Comparison of ENCODE assay signal across 8 cellular contexts in genomic region chr19:737591-738093, GRCh38. TPM values are rescaled to one million over a fixed set of nuclear protein-coding genes. Genes with fewer than 3 reads are reported as not detected.
DNase-seq lines count a peak whose midpoint lies in the region; ATAC-seq and TF ChIP-seq lines count a peak whose summit lies in the region.

No MANE protein-coding gene starts in this region.

- H3K36me3 Mint-ChIP-seq in CD14-positive monocyte: no peaks in the 10 kb centered on the region
- H3K36me3 Mint-ChIP-seq in activated B cell treated with CpG ODN at 0.5 μM for 24 hours (ENCODE audit: low read depth): no peaks in the 10 kb centered on the region

- H3K27ac ChIP-seq in HL-60 (replicated peaks) (no peak overlapping the region), lung (ENCODE audit: low read depth in 1 of 2, low read length in 1 of 2) (no peak overlapping the region)

- H3K27me3 Mint-ChIP-seq in CD14-positive monocyte (ENCODE audit: low read depth in 3 of 3): peaks cover 1 to 8% (median 4%) of the 10 kb centered on the region in 3 donors
- H3K27me3 Mint-ChIP-seq in activated B cell treated with CpG ODN at 0.5 μM for 24 hours: peaks cover 6% of the 10 kb centered on the region

- H3K4me1 ChIP-seq in lung (ENCODE audit: control insufficient read depth in 2 of 2, insufficient read depth in 2 of 2, low read length in 2 of 2): no peaks in the 10 kb centered on the region

- no peaks in the 10 kb centered on the region for H3K9me3 ChIP-seq in lung (ENCODE audit: control insufficient read depth in 2 of 2, insufficient read depth in 1 of 2, low read length in 1 of 2)

- H3K9me3 Mint-ChIP-seq in CD14-positive monocyte (peaks cover 0 to 2% (median 0%) of the 10 kb centered on the region in 7 donors), activated B cell treated with CpG ODN at 0.5 μM for 24 hours (no peaks in the 10 kb centered on the region)

- peaks cover 4% of the 10 kb centered on the region for H3K4me1 Mint-ChIP-seq in CD14-positive monocyte
- peaks cover 4% of the 10 kb centered on the region for H3K4me1 Mint-ChIP-seq in activated B cell treated with CpG ODN at 0.5 μM for 24 hours

- ATAC-seq in activated B cell treated with CpG ODN at 0.5 μM for 24 hours (ENCODE audit: low read depth) (peak; percentile 69), lung (ENCODE audit: insufficient read depth, low FRiP score) (no peak), GM18502 (IDR thresholded peaks at IDR 0.05; ENCODE audit: poor library complexity, unreplicated experiment) (no peak)

- H3K4me3 Mint-ChIP-seq in CD14-positive monocyte: no peak overlapping the region
- no peak overlapping the region for H3K4me3 Mint-ChIP-seq in activated B cell treated with CpG ODN at 0.5 μM for 24 hours

- DNase-seq in CD14-positive monocyte (ENCODE audit: low spot score): no peak
- peak in 1 of 2 experiments; percentile 52 for DNase-seq in HL-60 (ENCODE audit: low read depth in 1 of 2, low spot score in 1 of 2)
- DNase-seq in activated B cell treated with CpG ODN at 0.5 μM for 24 hours: peak; percentile 43
- peak; percentile 29 to 63 for DNase-seq in cardiac fibroblast (ENCODE audit: low read depth in 2 of 2)
- DNase-seq in lung (ENCODE audit: low spot score): no peak
- DNase-seq in stimulated activated CD8-positive, alpha-beta memory T cell treated with anti-CD3 and anti-CD28 coated beads, Interleukin-4, amount 100 ng/mL, for 48 hours: peak; percentile 82
- no peak for DNase-seq in middle frontal gyrus (ENCODE audit: extremely low spot score, low spot score)

- TF ChIP-seq CTCF in CD14-positive monocyte (IDR thresholded peaks at IDR 0.05) (peak; percentile 78), HL-60 (IDR thresholded peaks at IDR 0.05; ENCODE audit: insufficient read depth, low read length) (peak; percentile 36), activated B cell treated with CpG ODN at 0.5 μM for 24 hours (IDR thresholded peaks at IDR 0.05) (no peak), cardiac fibroblast (IDR thresholded peaks at IDR 0.05; ENCODE audit: low read depth, low read length) (peak; percentile 70), lung (IDR thresholded peaks at IDR 0.05; ENCODE audit: control extremely low read depth, extremely low read depth) (peak; percentile 11)

- 39 to 43% methylated on average over 22 of the region's 22 CpGs for WGBS in lung, 2 donors

- H3K27ac Mint-ChIP-seq in CD14-positive monocyte (no peak overlapping the region), activated B cell treated with CpG ODN at 0.5 μM for 24 hours (no peak overlapping the region)

- peaks cover 0 to 2% of the 10 kb centered on the region in 2 donors for H3K36me3 ChIP-seq in lung (ENCODE audit: control insufficient read depth in 2 of 2, insufficient read depth in 2 of 2, low read length in 2 of 2)

- POLR2A ChIA-PET in activated B cell treated with CpG ODN at 0.5 μM for 24 hours (lab: Charles Lee): no interaction called here

- intact Hi-C loops in CD14-positive monocyte (cut with micrococcal nuclease) (no loop called here), activated B cell treated with CpG ODN at 0.5 μM for 24 hours (cut with micrococcal nuclease) (no loop called here)

- H3K4me3 ChIP-seq in HL-60 (replicated peaks; ENCODE audit: insufficient read depth, low read length) (no peak overlapping the region), cardiac fibroblast (replicated peaks in 1 of 2; ENCODE audit: low read depth in 2 of 2, low read length in 2 of 2) (no peak overlapping the region), lung (no peak overlapping the region)

- H3K27me3 ChIP-seq in HL-60 (ENCODE audit: insufficient read depth, poor library complexity, severe bottlenecking) (no peaks in the 10 kb centered on the region), lung (ENCODE audit: control insufficient read depth, insufficient read depth) (no peaks in the 10 kb centered on the region)

- CTCF ChIA-PET in activated B cell treated with CpG ODN at 0.5 μM for 24 hours (lab: Charles Lee): interaction anchor here (1.2 kb wide), 1 partner anchor 74 kb away, joined by 4 read pairs; the partner anchor contains the start of gene RNF126

RNA-seq across cellular contexts. Expression of gene MISP, which starts 13.3 kb away (rescaled TPM):
- polyA plus RNA-seq in CD14-positive monocyte (not detected), lung (10 to 100 TPM; 20.5 to 23.7 TPM)
- total RNA-seq in activated B cell treated with CpG ODN at 0.5 μM for 24 hours (not detected in 2 replicates), lung (10 to 100 TPM; 14.9 to 23.6 TPM)

RNA-seq across cellular contexts. Expression of gene PALM, which starts 28.9 kb away (rescaled TPM):
- polyA plus RNA-seq in CD14-positive monocyte: not detected
- total RNA-seq in activated B cell treated with CpG ODN at 0.5 μM for 24 hours: not detected in 2 replicates
- 10 to 100 TPM; 33.5 to 45.7 TPM for total RNA-seq in lung
- polyA plus RNA-seq in lung: 10 to 100 TPM; 16.2 to 22.7 TPM

RNA-seq across cellular contexts. Expression of gene PRSS57, which starts 42.4 kb away (rescaled TPM):
- 1 to 10 TPM in 1 of 2 donors, under 1 TPM in 1; 0.78 to 1.4 TPM for polyA plus RNA-seq in CD14-positive monocyte
- total RNA-seq in activated B cell treated with CpG ODN at 0.5 μM for 24 hours: not detected in 2 replicates
- total RNA-seq in lung: 1 to 10 TPM in 1 of 2 donors, not detected in 1; 2.0 TPM
- under 1 TPM; 0.10 to 0.60 TPM for polyA plus RNA-seq in lung

RNA-seq across cellular contexts. Expression of gene PTBP1, which starts 59.6 kb away (rescaled TPM):
- polyA plus RNA-seq in CD14-positive monocyte: 10 to 100 TPM; 62.4 to 81.6 TPM
- 404 and 417 TPM in 2 replicates for total RNA-seq in activated B cell treated with CpG ODN at 0.5 μM for 24 hours
- 100 to 1,000 TPM; 256 to 321 TPM for total RNA-seq in lung
- 100 to 1,000 TPM; 112 to 150 TPM for polyA plus RNA-seq in lung

Comparison
In these comparisons a context has a peak if more than half of its experiments do, and no peak if none do; other contexts are left out.
1. DNase-seq: peak in activated B cell treated with CpG ODN at 0.5 μM for 24 hours (single experiment), cardiac fibroblast (2 of 2) and stimulated activated CD8-positive, alpha-beta memory T cell treated with anti-CD3 and anti-CD28 coated beads, Interleukin-4, amount 100 ng/mL, for 48 hours (single experiment); none in CD14-positive monocyte (single experiment), lung (single experiment) and middle frontal gyrus (single experiment).
2. RNA of gene MISP, which starts 13.3 kb away (total RNA-seq): 14.9 to 23.6 TPM in lung; not detected in activated B cell treated with CpG ODN at 0.5 μM for 24 hours; every median in the first group is over 10 times any median in the second.
3. RNA of gene PALM, which starts 28.9 kb away (total RNA-seq): 33.5 to 45.7 TPM in lung; not detected in activated B cell treated with CpG ODN at 0.5 μM for 24 hours; every median in the first group is over 10 times any median in the second.